Comparison of ENCODE assay signal across 8 cellular contexts in the genomic region with DNA sequence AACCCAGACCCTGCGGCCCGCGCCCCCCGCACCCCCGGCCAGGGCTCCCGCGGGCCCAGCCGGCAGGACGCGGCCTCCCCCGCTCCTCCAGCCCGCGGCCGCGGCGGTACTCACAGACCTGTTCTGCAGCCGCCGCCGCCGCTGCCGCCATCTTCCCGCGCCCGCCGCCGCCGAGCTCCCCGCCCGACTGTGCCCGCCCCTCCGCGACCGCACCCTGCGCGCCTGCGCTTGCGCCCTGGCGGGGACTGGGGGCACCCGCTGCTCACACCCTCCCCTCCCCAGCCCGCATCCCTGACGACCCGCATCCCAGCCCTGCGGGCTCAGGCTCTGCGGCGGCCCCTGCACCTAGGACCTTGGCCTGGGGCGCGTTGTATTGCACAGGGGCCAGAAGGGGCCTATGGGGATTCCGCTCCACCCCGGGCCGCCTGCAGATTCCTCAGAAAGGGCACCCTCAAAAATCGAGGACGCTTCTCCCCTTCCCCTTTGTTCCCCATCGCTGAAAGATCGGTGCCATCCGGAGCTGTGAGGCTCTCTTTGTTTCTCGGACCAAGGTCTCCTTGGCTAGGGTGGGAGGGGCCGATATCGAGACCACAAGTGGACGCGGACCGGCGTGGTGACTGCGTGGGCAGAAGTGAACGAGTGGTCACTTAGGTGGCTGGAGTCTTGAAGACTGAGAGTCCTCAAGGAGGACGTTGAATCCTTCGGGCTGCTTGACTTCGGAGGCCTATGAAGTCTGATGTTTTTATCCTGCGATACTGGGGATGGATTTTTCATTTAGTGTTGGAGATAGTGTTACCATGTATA. TPM values are rescaled to one million over a fixed set of nuclear protein-coding genes. Genes with fewer than 3 reads are reported as not detected.
DNase-seq lines count a peak whose midpoint lies in the region; TF ChIP-seq lines count a peak whose summit lies in the region.

A gene with protein sequence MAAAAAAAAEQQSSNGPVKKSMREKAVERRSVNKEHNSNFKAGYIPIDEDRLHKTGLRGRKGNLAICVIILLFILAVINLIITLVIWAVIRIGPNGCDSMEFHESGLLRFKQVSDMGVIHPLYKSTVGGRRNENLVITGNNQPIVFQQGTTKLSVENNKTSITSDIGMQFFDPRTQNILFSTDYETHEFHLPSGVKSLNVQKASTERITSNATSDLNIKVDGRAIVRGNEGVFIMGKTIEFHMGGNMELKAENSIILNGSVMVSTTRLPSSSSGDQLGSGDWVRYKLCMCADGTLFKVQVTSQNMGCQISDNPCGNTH (minus strand): TSS at position 191 of the 804 bp plus-strand sequence. CDS start 40 bp downstream, at position 151.

- DNase-seq in GM03348 (ENCODE audit: low spot score) (peak; percentile 96), GM23248 (peak; percentile 82), LNCaP clone FGC (ENCODE audit: low read depth) (no peak), astrocyte of the hippocampus (ENCODE audit: low read depth, low spot score) (peak; percentile 87), iPS DF 6.9 (ENCODE audit: low read depth, low spot score) (no peak), sigmoid colon (peak; percentile 78), SIG-M5 treated with dmso at 0.1 percent for 504 hours (lab: John Stamatoyannopoulos, UW; ENCODE audit: unreplicated experiment) (no peak)
- peak; percentile 73 for DNase-seq in T-helper 2 cell treated with Interferon-gamma antibody and Interleukin-4, amounts not matched to agents 5 μg/mL and 100 μg/mL, for 36 hours (ENCODE audit: low spot score)

- TF ChIP-seq EP300 in sigmoid colon (IDR thresholded peaks at IDR 0.05): no peak

- peak within 1 kb of the TSS; percentile 88 for H3K4me3 Mint-ChIP-seq in T-helper 2 cell treated with Interferon-gamma antibody and Interleukin-4, amounts not matched to agents 5 μg/mL and 100 μg/mL, for 36 hours

- peak within 1 kb of the TSS; percentile 97 for H2AFZ ChIP-seq in GM23248

- H3K36me3 ChIP-seq in GM23248 (ENCODE audit: low read depth) (no peaks in the 10 kb centered on the region), iPS DF 6.9 (ENCODE audit: control insufficient read depth, insufficient read depth, low read length) (no peaks in the 10 kb centered on the region), sigmoid colon (no peaks in the 10 kb centered on the region)

- H3K27ac Mint-ChIP-seq in T-helper 2 cell treated with Interferon-gamma antibody and Interleukin-4, amounts not matched to agents 5 μg/mL and 100 μg/mL, for 36 hours: peak within 1 kb of the TSS; percentile 73

- TF ChIP-seq CTCF in LNCaP clone FGC (IDR thresholded peaks at IDR 0.05; ENCODE audit: control insufficient read depth, extremely low read depth, insufficient read depth) (no peak), sigmoid colon (IDR thresholded peaks at IDR 0.05) (peak in 1 of 4 experiments; percentile 5)

- H3K9me3 ChIP-seq in GM23248 (ENCODE audit: low read depth) (no peaks in the 10 kb centered on the region), iPS DF 6.9 (ENCODE audit: control insufficient read depth, insufficient read depth, low read length) (no peaks in the 10 kb centered on the region), sigmoid colon (no peaks in the 10 kb centered on the region)

- peaks cover 21% of the 10 kb centered on the region; the same call in 1 of the 2 replicates for H3K4me1 ChIP-seq in GM23248 (ENCODE audit: insufficient read depth)
- H3K4me1 ChIP-seq in iPS DF 6.9 (ENCODE audit: control insufficient read depth, insufficient read depth, low read length): no peaks in the 10 kb centered on the region
- H3K4me1 ChIP-seq in sigmoid colon: peaks cover 0 to 35% (median 22%) of the 10 kb centered on the region in 4 donors

- peaks cover 25% of the 10 kb centered on the region for H3K4me1 Mint-ChIP-seq in T-helper 2 cell treated with Interferon-gamma antibody and Interleukin-4, amounts not matched to agents 5 μg/mL and 100 μg/mL, for 36 hours (ENCODE audit: low read depth)

- H3K4me2 ChIP-seq in GM23248 (ENCODE audit: unreplicated experiment): peak within 1 kb of the TSS; percentile 96

- peak within 1 kb of the TSS; percentile 83 for H3K9ac ChIP-seq in GM23248

- H3K27me3 Mint-ChIP-seq in T-helper 2 cell treated with Interferon-gamma antibody and Interleukin-4, amounts not matched to agents 5 μg/mL and 100 μg/mL, for 36 hours (ENCODE audit: low read depth): peaks cover 35% of the 10 kb centered on the region

- H4K20me1 ChIP-seq in GM23248 (ENCODE audit: insufficient read depth): no peaks in the 10 kb centered on the region

- H3F3A ChIP-seq in GM23248 (ENCODE audit: insufficient read depth): no peaks in the 10 kb centered on the region

- no peak for TF ChIP-seq POLR2A in sigmoid colon (IDR thresholded peaks at IDR 0.05)

- intact Hi-C loops in sigmoid colon (cut with DNase I): loop anchor here (2.0 kb wide), 1 partner anchor 196 kb away; the partner anchor contains the start of gene DCUN1D4

- no peaks in the 10 kb centered on the region for H3K9me3 Mint-ChIP-seq in T-helper 2 cell treated with Interferon-gamma antibody and Interleukin-4, amounts not matched to agents 5 μg/mL and 100 μg/mL, for 36 hours

- H3K36me3 Mint-ChIP-seq in T-helper 2 cell treated with Interferon-gamma antibody and Interleukin-4, amounts not matched to agents 5 μg/mL and 100 μg/mL, for 36 hours (ENCODE audit: low read depth): peaks cover 2% of the 10 kb centered on the region

- H3K27me3 ChIP-seq in GM23248 (replicated peaks; ENCODE audit: insufficient read depth) (no peaks in the 10 kb centered on the region; the same call in 1 of the 2 replicates), iPS DF 6.9 (ENCODE audit: control insufficient read depth, insufficient read depth, low read length) (no peaks in the 10 kb centered on the region), sigmoid colon (no peaks in the 10 kb centered on the region)

- no peaks in the 10 kb centered on the region for H3K9me2 ChIP-seq in GM23248 (ENCODE audit: insufficient read depth)

- H3K27ac ChIP-seq in GM23248 (peak within 1 kb of the TSS; percentile 29), iPS DF 6.9 (ENCODE audit: low read length) (no peak within 1 kb of the TSS), sigmoid colon (peak within 1 kb of the TSS; percentile 79 to 90 (median 83))

- H3K4me3 ChIP-seq in GM23248: peak within 1 kb of the TSS; percentile 89
- peak within 1 kb of the TSS; percentile 72 for H3K4me3 ChIP-seq in LNCaP clone FGC (ENCODE audit: low read depth, low read length)
- H3K4me3 ChIP-seq in iPS DF 6.9 (ENCODE audit: low read length): peak within 1 kb of the TSS; percentile 52
- peak within 1 kb of the TSS; percentile 48 to 92 (median 86) for H3K4me3 ChIP-seq in sigmoid colon

- in situ Hi-C loops in GM23248 (cut with MboI): no loop called here

- WGBS in GM23248 (ENCODE audit: low coverage in 1 of 2, low lambda C conversion rate in 2 of 2, missing lambda C conversion rate in 2 of 2), 2 experiments: 4 to 6% methylated on average over 38 to 48 of the region's 68 CpGs
- WGBS in iPS DF 6.9 (ENCODE audit: insufficient coverage, insufficient read length): no CpG with 5 or more reads among the region's 68 CpGs
- 4 to 5% methylated on average over 68 of the region's 68 CpGs for WGBS in sigmoid colon, 2 donors

- H3K79me2 ChIP-seq in GM23248 (ENCODE audit: insufficient read depth): peaks cover 43% of the 10 kb centered on the region

RNA-seq across cellular contexts. Expression of the gene that starts here (rescaled TPM):
- total RNA-seq in GM23248 (2014; rRNA removed; shearing (Covaris generic)): 50.2 and 50.4 TPM in 2 replicates
- polyA plus RNA-seq in GM23248 (2016; fragmentation: Nextera tagmentation; extraction: Ambion mirVana): 108 and 112 TPM in 2 replicates
- 10 to 100 TPM; 57.7 to 92.7 (median 78.0) TPM for total RNA-seq in sigmoid colon
- polyA plus RNA-seq in sigmoid colon: 10 to 100 TPM in 1 of 3 donors, 1 to 10 TPM in 2; 3.7 to 11.8 (median 5.4) TPM

Comparison
In these comparisons a context has a peak if more than half of its experiments do, and no peak if none do; other contexts are left out.
1. DNase-seq: peak in GM03348 (single experiment), GM23248 (single experiment), T-helper 2 cell treated with Interferon-gamma antibody and Interleukin-4, amounts not matched to agents 5 μg/mL and 100 μg/mL, for 36 hours (single experiment), astrocyte of the hippocampus (single experiment) and sigmoid colon (single experiment); none in LNCaP clone FGC (single experiment), iPS DF 6.9 (single experiment) and SIG-M5 treated with dmso at 0.1 percent for 504 hours (single experiment).
2. Peak in every context shown above with its lines, with median percentiles within 50 percentile points of each other: H3K4me3 ChIP-seq.